Comparison of ENCODE assay signal across 24 cellular contexts in genomic region chr18:25873833-25874232, GRCh38.
"Had no signal": no experiment of that assay in that cellular context is flagged by ENCODE, and none has a peak within 500 bp of the region (broad histone marks: within the 10 kb centered on the region; RNA-seq: fewer than 3 reads in every experiment).

No MANE protein-coding gene starts in this region.

- H3K36me3 Mint-ChIP-seq: activated naive CD8-positive, alpha-beta T cell; brain; type B pancreatic cell had no signal

- H3K4me3 Mint-ChIP-seq: activated CD4-positive, alpha-beta T cell treated with anti-CD3 and anti-CD28 coated beads for 36 hours; activated naive CD8-positive, alpha-beta T cell; brain; nephron; type B pancreatic cell had no signal

- ATAC-seq: activated CD4-positive, alpha-beta T cell treated with anti-CD3 and anti-CD28 coated beads for 36 hours; left lung; mucosa of descending colon; right cardiac atrium; stimulated activated naive CD8-positive, alpha-beta T cell treated with anti-CD3 and anti-CD28 coated beads, Interleukin-15, Interleukin-2, amounts not matched to agents 100 U/mL and 50 U/mL, for 24 hours had no signal

- FAIRE-seq: endothelial cell of umbilical vein, frontal cortex, islet of Langerhans had no signal

- H3K4me1 ChIP-seq: left lung, spleen had no signal

- H3K36me3 ChIP-seq: esophagus muscularis mucosa, left lung, spleen, thoracic aorta had no signal

- DNase-seq: activated CD4-positive, alpha-beta T cell treated with anti-CD3 and anti-CD28 coated beads for 36 hours; activated CD4-positive, CD25-positive, alpha-beta regulatory T cell; activated effector memory CD4-positive, alpha-beta T cell treated with Interleukin-2 at 50 U/mL for 16 hours; activated naive CD4-positive, alpha-beta T cell treated with Interleukin-2 at 50 U/mL for 16 hours; aorta; caudate nucleus; left lung; mucosa of descending colon; posterior cingulate gyrus; right cardiac atrium; spleen; stimulated activated CD4-positive, alpha-beta T cell treated with anti-CD3 and anti-CD28 coated beads, Interleukin-4, amount 100 ng/mL, for 1 hour; stimulated activated naive CD8-positive, alpha-beta T cell treated with anti-CD3 and anti-CD28 coated beads, Interleukin-15, Interleukin-2, amounts not matched to agents 100 U/mL and 50 U/mL, for 24 hours; T-helper 2 cell had no signal

- H3K9me3 ChIP-seq: esophagus muscularis mucosa, mucosa of descending colon, thoracic aorta had no signal

- H3K27ac ChIP-seq: esophagus muscularis mucosa, left lung, spleen, thoracic aorta had no signal

- H3K4me1 Mint-ChIP-seq: activated CD4-positive, alpha-beta T cell treated with anti-CD3 and anti-CD28 coated beads for 36 hours had no signal

- H3K27me3 ChIP-seq: esophagus muscularis mucosa had no signal

- H3K27ac Mint-ChIP-seq: activated CD4-positive, alpha-beta T cell treated with anti-CD3 and anti-CD28 coated beads for 36 hours; activated naive CD8-positive, alpha-beta T cell; brain; type B pancreatic cell had no signal

- H3K4me3 ChIP-seq: esophagus muscularis mucosa, left lung, lung, mucosa of descending colon, spleen, thoracic aorta had no signal
